In the genomic region with DNA sequence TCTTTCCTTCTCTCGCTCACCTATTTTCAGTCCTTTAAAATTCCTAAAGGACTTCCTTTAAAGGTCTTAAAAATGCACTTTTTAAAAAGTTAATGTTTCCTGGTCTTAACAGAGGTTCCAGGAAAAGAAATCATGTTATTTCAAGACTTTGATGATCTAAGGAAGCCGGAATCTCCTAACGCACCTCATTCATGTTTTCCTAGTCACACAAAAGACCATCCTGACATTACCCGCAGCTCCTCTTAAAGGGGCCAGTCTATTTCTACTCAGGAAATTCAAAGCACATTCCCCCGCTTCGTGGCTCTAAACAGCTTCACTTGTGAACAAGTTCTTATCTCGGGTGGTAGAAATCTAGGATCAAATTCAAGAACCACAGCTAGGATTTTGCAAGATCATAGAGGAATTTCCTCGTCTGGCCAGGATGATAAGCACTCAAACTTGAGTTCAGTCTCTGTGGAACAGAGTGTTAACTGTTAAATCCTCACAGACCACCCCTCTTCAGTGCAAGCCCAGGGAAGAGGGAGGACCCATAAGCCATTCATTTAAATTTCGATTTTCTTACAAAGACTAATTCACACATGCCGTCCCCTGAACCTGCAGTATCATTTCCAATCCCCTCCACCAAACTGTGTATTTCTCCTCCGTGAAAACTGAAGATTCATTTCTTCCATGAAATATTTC, we compare ENCODE assay signal across 1 cellular context.
TF ChIP-seq lines count a peak whose summit lies in the region.

No MANE protein-coding gene starts in this region.

TF ChIP-seq in HepG2, 621 proteins besides CTCF, POLR2A, EP300 and RAD21 (continued from another document):
- TF ChIP-seq, protein P1, sequence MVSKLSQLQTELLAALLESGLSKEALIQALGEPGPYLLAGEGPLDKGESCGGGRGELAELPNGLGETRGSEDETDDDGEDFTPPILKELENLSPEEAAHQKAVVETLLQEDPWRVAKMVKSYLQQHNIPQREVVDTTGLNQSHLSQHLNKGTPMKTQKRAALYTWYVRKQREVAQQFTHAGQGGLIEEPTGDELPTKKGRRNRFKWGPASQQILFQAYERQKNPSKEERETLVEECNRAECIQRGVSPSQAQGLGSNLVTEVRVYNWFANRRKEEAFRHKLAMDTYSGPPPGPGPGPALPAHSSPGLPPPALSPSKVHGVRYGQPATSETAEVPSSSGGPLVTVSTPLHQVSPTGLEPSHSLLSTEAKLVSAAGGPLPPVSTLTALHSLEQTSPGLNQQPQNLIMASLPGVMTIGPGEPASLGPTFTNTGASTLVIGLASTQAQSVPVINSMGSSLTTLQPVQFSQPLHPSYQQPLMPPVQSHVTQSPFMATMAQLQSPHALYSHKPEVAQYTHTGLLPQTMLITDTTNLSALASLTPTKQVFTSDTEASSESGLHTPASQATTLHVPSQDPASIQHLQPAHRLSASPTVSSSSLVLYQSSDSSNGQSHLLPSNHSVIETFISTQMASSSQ (IDR thresholded peaks at IDR 0.05; ENCODE audit: low read depth), result peak; percentile 54; the same call in 1 of the 2 replicates
- TF ChIP-seq, protein P1 (CRISPR knock-in tag; IDR thresholded peaks at IDR 0.05; ENCODE audit: borderline replicate concordance), result no peak; the same call in 1 of the 2 replicates
- TF ChIP-seq FOSL2 (CRISPR knock-in tag; IDR thresholded peaks at IDR 0.05) (peak; percentile 23; the same call in 1 of the 2 replicates), ELF3 (CRISPR knock-in tag; IDR thresholded peaks at IDR 0.05) (peak; percentile 40; the same call in 1 of the 2 replicates), ZNF672 (CRISPR knock-in tag; IDR thresholded peaks at IDR 0.05) (no peak), ZFP1 (CRISPR knock-in tag; IDR thresholded peaks at IDR 0.05) (0 out of 2 replicates have a peak, but pooled peaks have one; percentile 10), SOX13 (IDR thresholded peaks at IDR 0.05) (no peak), SOX13 (CRISPR knock-in tag; conservative IDR thresholded peaks at IDR 0.05 in 1 of 2, IDR thresholded peaks at IDR 0.05 in 1 of 2) (0 out of 4 replicates have a peak, but pooled peaks of 1 of the 2 experiments have one; percentile 24), ZNF124 (CRISPR knock-in tag; IDR thresholded peaks at IDR 0.05) (no peak), HMG20A (CRISPR knock-in tag; IDR thresholded peaks at IDR 0.05; ENCODE audit: borderline replicate concordance) (peak; percentile 68; the same call in 1 of the 2 replicates), ZBTB21 (CRISPR knock-in tag; IDR thresholded peaks at IDR 0.05) (no peak), MEF2D (CRISPR knock-in tag; IDR thresholded peaks at IDR 0.05) (no peak), NFIC (IDR thresholded peaks at IDR 0.05; ENCODE audit: low read length) (0 out of 2 replicates have a peak, but pooled peaks have one; percentile 15), KAT8 (CRISPR knock-in tag; IDR thresholded peaks at IDR 0.05) (0 out of 2 replicates have a peak, but pooled peaks have one; percentile 14), ZEB1 (IDR thresholded peaks at IDR 0.05; ENCODE audit: insufficient replicate concordance, low read depth) (no peak), FOXA1 (IDR thresholded peaks at IDR 0.05) (no peak), FOXA1 (CRISPR knock-in tag; IDR thresholded peaks at IDR 0.05) (0 out of 2 replicates have a peak, but pooled peaks have one; percentile 3), TCF7 (IDR thresholded peaks at IDR 0.05; ENCODE audit: low read depth) (peak; percentile 62)
- TF ChIP-seq, protein P2, sequence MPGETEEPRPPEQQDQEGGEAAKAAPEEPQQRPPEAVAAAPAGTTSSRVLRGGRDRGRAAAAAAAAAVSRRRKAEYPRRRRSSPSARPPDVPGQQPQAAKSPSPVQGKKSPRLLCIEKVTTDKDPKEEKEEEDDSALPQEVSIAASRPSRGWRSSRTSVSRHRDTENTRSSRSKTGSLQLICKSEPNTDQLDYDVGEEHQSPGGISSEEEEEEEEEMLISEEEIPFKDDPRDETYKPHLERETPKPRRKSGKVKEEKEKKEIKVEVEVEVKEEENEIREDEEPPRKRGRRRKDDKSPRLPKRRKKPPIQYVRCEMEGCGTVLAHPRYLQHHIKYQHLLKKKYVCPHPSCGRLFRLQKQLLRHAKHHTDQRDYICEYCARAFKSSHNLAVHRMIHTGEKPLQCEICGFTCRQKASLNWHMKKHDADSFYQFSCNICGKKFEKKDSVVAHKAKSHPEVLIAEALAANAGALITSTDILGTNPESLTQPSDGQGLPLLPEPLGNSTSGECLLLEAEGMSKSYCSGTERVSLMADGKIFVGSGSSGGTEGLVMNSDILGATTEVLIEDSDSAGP (CRISPR knock-in tag; IDR thresholded peaks at IDR 0.05; ENCODE audit: borderline replicate concordance), result peak; percentile 57; the same call in 1 of the 2 replicates
